In genomic region chr13:48626726-48627451, GRCh38 we compare ENCODE assay signal across 26 cellular contexts. TPM values are rescaled to one million over a fixed set of nuclear protein-coding genes. Genes with fewer than 3 reads are reported as not detected.
DNase-seq lines count a peak whose midpoint lies in the region; ATAC-seq and TF ChIP-seq lines count a peak whose summit lies in the region.
"Had no signal": no experiment of that assay in that cellular context is flagged by ENCODE, and none has a peak within 500 bp of the region (broad histone marks: within the 10 kb centered on the region; RNA-seq: fewer than 3 reads in every experiment).

No MANE protein-coding gene starts in this region.

- H2AFZ ChIP-seq in smooth muscle cell (ENCODE audit: low read depth): no peak overlapping the region

- H3K27ac ChIP-seq in adrenal gland (peak overlapping the region in 4 of 5 donors; percentile 67 to 82 (median 75)), smooth muscle cell (ENCODE audit: low read depth) (peak overlapping the region; percentile 34)
- H3K27ac ChIP-seq: colonic mucosa, sigmoid colon, suprapubic skin had no signal

- no peaks in the 10 kb centered on the region for H4K20me1 ChIP-seq in smooth muscle cell (ENCODE audit: low read depth)

- no peaks in the 10 kb centered on the region for H3F3A ChIP-seq in smooth muscle cell (ENCODE audit: low read depth)

- H3K27ac Mint-ChIP-seq in endothelial cell (ENCODE audit: unreplicated experiment): peak overlapping the region; percentile 80
- H3K27ac Mint-ChIP-seq: activated CD8-positive, alpha-beta memory T cell treated with anti-CD3 and anti-CD28 coated beads, Interleukin-2, amount 10 ng/mL, durations not matched to agents 7 days and 5 days; activated T-helper 1 cell treated with anti-CD3 and anti-CD28 coated beads, Interleukin-12 subunit alpha, Interleukin-12 subunit beta, Interleukin-2, Interleukin-4 antibody, amounts not matched to agents 30 ng/mL and 10 ng/mL and 1 ng/mL, durations not matched to agents 14 hours and 24 hours and 36 hours; IgD-negative memory B cell had no signal

- no peak for TF ChIP-seq CTCF in adrenal gland (IDR thresholded peaks at IDR 0.05)
- TF ChIP-seq CTCF in endothelial cell (IDR thresholded peaks at IDR 0.05; ENCODE audit: unreplicated experiment): no peak
- TF ChIP-seq CTCF in smooth muscle cell (IDR thresholded peaks at IDR 0.05; ENCODE audit: borderline replicate concordance, insufficient read depth, poor library complexity, severe bottlenecking): no peak

- no peaks in the 10 kb centered on the region for H3K79me2 ChIP-seq in smooth muscle cell (ENCODE audit: low read depth)

- H3K4me1 ChIP-seq in adrenal gland (replicated peaks in 1 of 2) (peaks cover 14 to 24% of the 10 kb centered on the region in 2 donors), smooth muscle cell (ENCODE audit: low read depth) (peaks cover 6% of the 10 kb centered on the region)
- H3K4me1 ChIP-seq: colonic mucosa, suprapubic skin had no signal

- H3K4me2 ChIP-seq in smooth muscle cell: peak overlapping the region; percentile 52

- H3K9me3 Mint-ChIP-seq in endothelial cell (ENCODE audit: unreplicated experiment): no peaks in the 10 kb centered on the region
- H3K9me3 Mint-ChIP-seq: activated T-helper 1 cell treated with anti-CD3 and anti-CD28 coated beads, Interleukin-12 subunit alpha, Interleukin-12 subunit beta, Interleukin-2, Interleukin-4 antibody, amounts not matched to agents 30 ng/mL and 10 ng/mL and 1 ng/mL, durations not matched to agents 14 hours and 24 hours and 36 hours had no signal

- H3K4me1 Mint-ChIP-seq in endothelial cell (ENCODE audit: unreplicated experiment): peaks cover 37% of the 10 kb centered on the region
- H3K4me1 Mint-ChIP-seq: activated CD8-positive, alpha-beta memory T cell treated with anti-CD3 and anti-CD28 coated beads, Interleukin-2, amount 10 ng/mL, durations not matched to agents 7 days and 5 days; IgD-negative memory B cell had no signal

- H3K27me3 ChIP-seq in adrenal gland: no peaks in the 10 kb centered on the region
- H3K27me3 ChIP-seq in smooth muscle cell (ENCODE audit: low read depth): no peaks in the 10 kb centered on the region
- H3K27me3 ChIP-seq: colonic mucosa, sigmoid colon, suprapubic skin had no signal

- DNase-seq in adrenal gland (no peak), endothelial cell (ENCODE audit: low spot score) (no peak), kidney tubule cell (ENCODE audit: low spot score) (peak; percentile 22), smooth muscle cell (lab: John Stamatoyannopoulos, UW; ENCODE audit: unreplicated experiment) (no peak), cerebellar cortex (ENCODE audit: low spot score) (no peak), HT-29 (ENCODE audit: low spot score) (no peak), left lobe of liver (ENCODE audit: low spot score) (no peak)
- no peak for DNase-seq in effector CD4-positive, alpha-beta T cell
- DNase-seq: activated CD4-positive, alpha-beta T cell treated with anti-CD3 and anti-CD28 coated beads for 48 hours; activated CD8-positive, alpha-beta memory T cell treated with anti-CD3 and anti-CD28 coated beads, Interleukin-2, amount 10 ng/mL, durations not matched to agents 7 days and 5 days; activated naive CD4-positive, alpha-beta T cell treated with anti-CD3 and anti-CD28 coated beads, Interleukin-2, amount 50 U/mL, for 16 hours; colonic mucosa; DMS153; GDM1; hypothalamus; islet precursor cell; mammary epithelial cell; NCI-H1417 treated with DMSO at 0.1 percent for 48 hours; NCI-H510A; nucleus accumbens; sigmoid colon had no signal

- intact Hi-C loops in adrenal gland (cut with DNase I): no loop called here

- H3K36me3 Mint-ChIP-seq in endothelial cell (ENCODE audit: low read depth, unreplicated experiment): peaks cover 4% of the 10 kb centered on the region
- H3K36me3 Mint-ChIP-seq: IgD-negative memory B cell had no signal

- H3K9me3 ChIP-seq in adrenal gland (replicated peaks in 1 of 3) (no peaks in the 10 kb centered on the region), smooth muscle cell (replicated peaks; ENCODE audit: low read depth) (no peaks in the 10 kb centered on the region)
- H3K9me3 ChIP-seq: colonic mucosa, sigmoid colon, suprapubic skin had no signal

- H3K36me3 ChIP-seq in adrenal gland (replicated peaks in 1 of 2) (no peaks in the 10 kb centered on the region), smooth muscle cell (ENCODE audit: low read depth) (no peaks in the 10 kb centered on the region)
- H3K36me3 ChIP-seq: colonic mucosa, sigmoid colon, suprapubic skin had no signal

- no peak for TF ChIP-seq POLR2A in adrenal gland (IDR thresholded peaks at IDR 0.05)

- no peak overlapping the region for H3K4me3 Mint-ChIP-seq in endothelial cell (ENCODE audit: unreplicated experiment)
- H3K4me3 Mint-ChIP-seq: activated CD8-positive, alpha-beta memory T cell treated with anti-CD3 and anti-CD28 coated beads, Interleukin-2, amount 10 ng/mL, durations not matched to agents 7 days and 5 days; activated T-helper 1 cell treated with anti-CD3 and anti-CD28 coated beads, Interleukin-12 subunit alpha, Interleukin-12 subunit beta, Interleukin-2, Interleukin-4 antibody, amounts not matched to agents 30 ng/mL and 10 ng/mL and 1 ng/mL, durations not matched to agents 14 hours and 24 hours and 36 hours; T-helper 1 cell treated with Interleukin-12 subunit alpha and Interleukin-12 subunit beta and Interleukin-4 antibody, amounts not matched to agents 30 μg/mL and 1 μg/mL, for 36 hours had no signal

- ATAC-seq in left lobe of liver: no peak
- ATAC-seq: activated CD8-positive, alpha-beta memory T cell treated with anti-CD3 and anti-CD28 coated beads, Interleukin-2, amount 10 ng/mL, durations not matched to agents 7 days and 5 days had no signal

- H3K4me3 ChIP-seq in adrenal gland (no peak overlapping the region), smooth muscle cell (no peak overlapping the region)
- H3K4me3 ChIP-seq: colonic mucosa, sigmoid colon, suprapubic skin had no signal

- H3K9ac ChIP-seq in smooth muscle cell (ENCODE audit: low read depth): no peak overlapping the region

- WGBS in adrenal gland, 4 donors: 89 to 92% (median 90%) methylated on average over 2 of the region's 2 CpGs
- WGBS in smooth muscle cell (ENCODE audit: low lambda C conversion rate): 45% methylated on average over 2 of the region's 2 CpGs

- peaks cover 5% of the 10 kb centered on the region for H3K27me3 Mint-ChIP-seq in endothelial cell (ENCODE audit: unreplicated experiment)

RNA-seq across cellular contexts. Expression of gene CYSLTR2, which starts 26.8 kb away (rescaled TPM):
- total RNA-seq in adrenal gland (10 to 100 TPM; 11.8 to 41.6 (median 19.9) TPM), endothelial cell (ENCODE audit: unreplicated experiment) (not detected), smooth muscle cell (0.45 and 0.54 TPM in 2 replicates), left lobe of liver (0.28 TPM)
- polyA plus RNA-seq in adrenal gland (1 to 10 TPM; 1.9 to 8.3 (median 7.7) TPM), smooth muscle cell (0.06 and 0.71 TPM in 2 replicates)
- total RNA-seq in HT-29 (2014; rRNA removed; shearing (Covaris generic)): not detected in 2 replicates
- total RNA-seq: H4, mammary epithelial cell had no signal
- polyA plus RNA-seq: IgD-negative memory B cell, mammary epithelial cell had no signal
